ENCODE assay signal across 10 cellular contexts in the genomic region with DNA sequence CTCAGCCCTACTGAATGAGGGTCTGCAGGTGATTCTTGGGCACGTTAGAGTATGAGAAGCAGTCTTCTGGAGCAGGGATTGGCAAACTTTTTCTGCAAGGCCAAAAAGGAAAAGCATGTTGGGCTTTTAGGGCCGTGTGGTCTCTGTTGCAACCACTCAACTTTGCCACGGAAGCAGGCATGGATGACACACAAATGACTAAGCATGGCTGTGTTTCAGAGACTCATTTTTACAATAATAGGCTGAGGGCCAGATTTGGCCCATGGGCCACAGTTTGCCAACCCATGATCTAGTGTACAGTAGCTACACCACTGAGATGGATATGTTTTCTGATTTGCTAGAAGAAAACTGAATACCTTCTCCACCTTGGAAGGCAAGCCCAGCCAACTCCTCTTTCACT.
A peak's percentile ranks its signal among the peaks of the same experiment; 100 is the strongest.
DNase-seq lines count a peak whose midpoint lies in the region; ATAC-seq and TF ChIP-seq lines count a peak whose summit lies in the region.
"Had no signal": no experiment of that assay in that cellular context is flagged by ENCODE, and none has a peak within 500 bp of the region (broad histone marks: within the 10 kb centered on the region; RNA-seq: fewer than 3 reads in every experiment).

No MANE protein-coding gene starts in this region.

- H3K4me1 Mint-ChIP-seq in osteocyte (ENCODE audit: unreplicated experiment): peaks cover 13% of the 10 kb centered on the region
- no peaks in the 10 kb centered on the region for H3K4me1 Mint-ChIP-seq in activated CD8-positive, alpha-beta T cell treated with anti-CD3 and anti-CD28 coated beads for 36 hours (ENCODE audit: low read depth)

- BruUV-seq in PC-9 (replicated peaks; lab: Mats Ljungman, UMichigan): no TSS peak

- 61% methylated on average over 3 of the region's 3 CpGs for WGBS in esophagus muscularis mucosa

- H3K36me3 Mint-ChIP-seq in osteocyte (ENCODE audit: unreplicated experiment): no peaks in the 10 kb centered on the region
- no peaks in the 10 kb centered on the region for H3K36me3 Mint-ChIP-seq in activated CD8-positive, alpha-beta T cell treated with anti-CD3 and anti-CD28 coated beads for 36 hours (ENCODE audit: low read depth)
- H3K36me3 Mint-ChIP-seq: brain had no signal

- peak overlapping the region; percentile 25; the same call in 1 of the 2 replicates for H2AFZ ChIP-seq in PC-9

- H3K4me3 Mint-ChIP-seq in osteocyte (ENCODE audit: unreplicated experiment): no peak overlapping the region
- no peak overlapping the region for H3K4me3 Mint-ChIP-seq in activated CD8-positive, alpha-beta T cell treated with anti-CD3 and anti-CD28 coated beads for 36 hours
- H3K4me3 Mint-ChIP-seq: brain had no signal

- no peaks in the 10 kb centered on the region for H3K9me3 Mint-ChIP-seq in osteocyte (ENCODE audit: unreplicated experiment)
- no peaks in the 10 kb centered on the region for H3K9me3 Mint-ChIP-seq in activated CD8-positive, alpha-beta T cell treated with anti-CD3 and anti-CD28 coated beads for 36 hours
- H3K9me3 Mint-ChIP-seq: brain had no signal

- H3K27ac ChIP-seq in PC-9 (peak overlapping the region; percentile 67), esophagus muscularis mucosa (replicated peaks in 1 of 4) (peak overlapping the region in 3 of 4 donors; percentile 10 to 59 (median 25))

- H3K9me2 ChIP-seq in PC-9 (ENCODE audit: insufficient read depth): no peaks in the 10 kb centered on the region

- H3K27me3 Mint-ChIP-seq in osteocyte (ENCODE audit: unreplicated experiment): no peaks in the 10 kb centered on the region
- no peaks in the 10 kb centered on the region for H3K27me3 Mint-ChIP-seq in activated CD8-positive, alpha-beta T cell treated with anti-CD3 and anti-CD28 coated beads for 36 hours

- no peaks in the 10 kb centered on the region for H3F3A ChIP-seq in PC-9 (ENCODE audit: insufficient read depth, low read depth)

- peak; percentile 89 for DNase-seq in Daoy (ENCODE audit: low read depth)
- peak; percentile 41 to 69 for DNase-seq in PC-9
- no peak for DNase-seq in esophagus muscularis mucosa (ENCODE audit: extremely low spot score)
- no peak for DNase-seq in osteocyte (ENCODE audit: extremely low spot score, unreplicated experiment)
- no peak for DNase-seq in Ammon's horn (ENCODE audit: low spot score)
- DNase-seq in activated CD8-positive, alpha-beta T cell treated with anti-CD3 and anti-CD28 coated beads for 36 hours: no peak
- DNase-seq in activated CD8-positive, alpha-beta memory T cell treated with anti-CD3 and anti-CD28 coated beads for 24 hours: no peak
- no peak for DNase-seq in stimulated activated CD4-positive, alpha-beta T cell treated with anti-CD3 and anti-CD28 coated beads, Interleukin-4, amount 100 ng/mL, for 4 hours
- DNase-seq: activated CD4-positive, alpha-beta T cell treated with anti-CD3 and anti-CD28 coated beads for 1 hour had no signal

- H4K20me1 ChIP-seq in PC-9 (ENCODE audit: insufficient read depth): no peaks in the 10 kb centered on the region

- intact Hi-C loops in PC-9 (cut with micrococcal nuclease; ENCODE audit: unreplicated experiment) (no loop called here), esophagus muscularis mucosa (cut with DNase I) (loop anchor here (10.0 kb wide), 1 partner anchor 193 kb away; no protein-coding TSS in a partner anchor)
- intact Hi-C loops in activated CD8-positive, alpha-beta T cell treated with anti-CD3 and anti-CD28 coated beads for 36 hours (cut with micrococcal nuclease): no loop called here

- H3K4me3 ChIP-seq in PC-9 (no peak overlapping the region), esophagus muscularis mucosa (no peak overlapping the region)

- TF ChIP-seq EP300 in esophagus muscularis mucosa (IDR thresholded peaks at IDR 0.05): no peak

- POLR2A ChIA-PET in PC-9 (lab: Charles Lee; ENCODE audit: unreplicated experiment): no interaction called here
- POLR2A ChIA-PET in activated CD8-positive, alpha-beta T cell treated with anti-CD3 and anti-CD28 coated beads for 36 hours (lab: Charles Lee): no interaction called here

- peak overlapping the region; percentile 16 for H3K27ac Mint-ChIP-seq in osteocyte (ENCODE audit: unreplicated experiment)
- no peak overlapping the region for H3K27ac Mint-ChIP-seq in activated CD8-positive, alpha-beta T cell treated with anti-CD3 and anti-CD28 coated beads for 36 hours
- H3K27ac Mint-ChIP-seq: brain had no signal

- peaks cover 20% of the 10 kb centered on the region for H3K4me1 ChIP-seq in PC-9 (replicated peaks; ENCODE audit: insufficient read depth)
- H3K4me1 ChIP-seq in esophagus muscularis mucosa: peaks cover 0 to 23% (median 17%) of the 10 kb centered on the region in 4 donors

- TF ChIP-seq CTCF in PC-9 (conservative IDR thresholded peaks at IDR 0.05) (no peak), esophagus muscularis mucosa (IDR thresholded peaks at IDR 0.05) (no peak), osteocyte (IDR thresholded peaks at IDR 0.05) (no peak)
- TF ChIP-seq CTCF in activated CD8-positive, alpha-beta T cell treated with anti-CD3 and anti-CD28 coated beads for 36 hours (IDR thresholded peaks at IDR 0.05): no peak

- no peak for ATAC-seq in activated CD8-positive, alpha-beta T cell treated with anti-CD3 and anti-CD28 coated beads for 36 hours

- CTCF ChIA-PET in PC-9 (lab: Charles Lee): no interaction called here
- CTCF ChIA-PET in activated CD8-positive, alpha-beta T cell treated with anti-CD3 and anti-CD28 coated beads for 36 hours (lab: Charles Lee): no interaction called here

- H3K27me3 ChIP-seq in PC-9 (ENCODE audit: insufficient read depth, low read depth) (no peaks in the 10 kb centered on the region), esophagus muscularis mucosa (no peaks in the 10 kb centered on the region)

- peak overlapping the region; percentile 35 for H3K4me2 ChIP-seq in PC-9

- H3K9me3 ChIP-seq in PC-9 (ENCODE audit: insufficient read depth, low read depth) (no peaks in the 10 kb centered on the region), esophagus muscularis mucosa (no peaks in the 10 kb centered on the region)

- no peaks in the 10 kb centered on the region for H3K36me3 ChIP-seq in PC-9 (ENCODE audit: low read depth)
- H3K36me3 ChIP-seq in esophagus muscularis mucosa: no peaks in the 10 kb centered on the region

- no peaks in the 10 kb centered on the region for H3K79me2 ChIP-seq in PC-9 (ENCODE audit: low read depth)

- TF ChIP-seq POLR2A in esophagus muscularis mucosa (IDR thresholded peaks at IDR 0.05; ENCODE audit: low read depth): no peak

Comparison
In these comparisons a context has a peak if more than half of its experiments do, and no peak if none do; other contexts are left out.
1. DNase-seq: peak in Daoy (single experiment) and PC-9 (2 of 2); none in esophagus muscularis mucosa (single experiment), osteocyte (single experiment), Ammon's horn (single experiment), activated CD8-positive, alpha-beta T cell treated with anti-CD3 and anti-CD28 coated beads for 36 hours (single experiment), activated CD8-positive, alpha-beta memory T cell treated with anti-CD3 and anti-CD28 coated beads for 24 hours (single experiment) and stimulated activated CD4-positive, alpha-beta T cell treated with anti-CD3 and anti-CD28 coated beads, Interleukin-4, amount 100 ng/mL, for 4 hours (0 of 2).